In genomic region chr22:45831394-45831793, GRCh38 we compare ENCODE assay signal across 8 cellular contexts.
DNase-seq lines count a peak whose midpoint lies in the region; ATAC-seq and TF ChIP-seq lines count a peak whose summit lies in the region.

No MANE protein-coding gene starts in this region.

- H3K4me1 ChIP-seq in left ventricle myocardium inferior = no peaks in the 10 kb centered on the region

- no peaks in the 10 kb centered on the region for H3K9me3 ChIP-seq in left ventricle myocardium inferior (replicated peaks)

- ATAC-seq in GM18502 (IDR thresholded peaks at IDR 0.05; ENCODE audit: poor library complexity, unreplicated experiment) = no peak

- no peak for DNase-seq in left ventricle myocardium inferior
- no peak for DNase-seq in cardiac septum (ENCODE audit: low spot score)
- peak; percentile 20 for DNase-seq in RPMI8226
- peak; percentile 46 for DNase-seq in fibroblast of pulmonary artery (ENCODE audit: low read depth)
- DNase-seq in posterior cingulate gyrus = no peak
- DNase-seq in activated gamma-delta T cell (lab: John Stamatoyannopoulos, UW) = no peak
- DNase-seq in SK-N-DZ (ENCODE audit: low spot score) = no peak

- peaks cover 19% of the 10 kb centered on the region for H3K36me3 ChIP-seq in left ventricle myocardium inferior

- peak; percentile 38 for TF ChIP-seq CTCF in left ventricle myocardium inferior (IDR thresholded peaks at IDR 0.05; ENCODE audit: borderline replicate concordance)
- TF ChIP-seq CTCF in fibroblast of pulmonary artery (IDR thresholded peaks at IDR 0.05; ENCODE audit: low read length, missing control alignments) = peak; percentile 67

- H3K27me3 ChIP-seq in left ventricle myocardium inferior (ENCODE audit: low read depth) = no peaks in the 10 kb centered on the region

- H3K27ac ChIP-seq in left ventricle myocardium inferior (replicated peaks) = no peak overlapping the region

- intact Hi-C loops in left ventricle myocardium inferior (cut with micrococcal nuclease) (no loop called here), cardiac septum (cut with DNase I) (no loop called here), posterior cingulate gyrus (cut with DNase I) (loop anchor here (5.0 kb wide), 1 partner anchor 184 kb away; no protein-coding TSS in a partner anchor)

- H3K4me3 ChIP-seq in left ventricle myocardium inferior (no peak overlapping the region), fibroblast of pulmonary artery (replicated peaks; ENCODE audit: low read depth, low read length) (no peak overlapping the region)

Comparison
In these comparisons a context has a peak if more than half of its experiments do, and no peak if none do; other contexts are left out.
1. DNase-seq: peak in RPMI8226 (single experiment) and fibroblast of pulmonary artery (single experiment); none in left ventricle myocardium inferior (single experiment), cardiac septum (single experiment), posterior cingulate gyrus (0 of 10), activated gamma-delta T cell (single experiment) and SK-N-DZ (single experiment).